Comparison of ENCODE assay signal across 36 cellular contexts in the genomic region with DNA sequence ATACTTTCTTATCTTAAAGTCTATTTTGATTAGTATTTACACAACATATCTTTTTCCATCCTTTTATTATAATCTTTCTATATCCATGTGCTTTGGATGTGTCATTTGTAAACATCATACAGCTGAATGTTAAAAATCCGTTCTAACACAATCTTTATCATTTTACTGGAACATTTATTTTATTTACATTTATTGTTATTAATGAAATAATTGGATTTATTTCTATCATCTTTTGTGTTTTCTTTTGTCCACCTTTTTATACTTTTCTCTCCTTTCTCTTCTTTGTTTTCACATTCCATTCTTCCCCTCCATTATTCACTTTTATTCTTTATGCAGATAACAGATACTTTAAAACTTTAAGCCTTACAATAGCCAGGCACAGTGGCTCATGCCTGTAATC. TPM values are rescaled to one million over a fixed set of nuclear protein-coding genes. Genes with fewer than 3 reads are reported as not detected.
"Had no signal": no experiment of that assay in that cellular context is flagged by ENCODE, and none has a peak within 500 bp of the region (broad histone marks: within the 10 kb centered on the region; RNA-seq: fewer than 3 reads in every experiment).

No MANE protein-coding gene starts in this region.

- H3K27me3 ChIP-seq: ascending aorta, cardiac muscle cell had no signal

- H3K4me1 Mint-ChIP-seq: activated B cell treated with CpG ODN at 0.5 μM for 24 hours; activated CD4-positive, alpha-beta memory T cell treated with anti-CD3 and anti-CD28 coated beads, Interleukin-2, amount 10 ng/mL, durations not matched to agents 7 days and 5 days; activated CD4-positive, alpha-beta T cell treated with anti-CD3 and anti-CD28 coated beads, Interleukin-2, amount 10 ng/mL, durations not matched to agents 7 days and 5 days; activated CD8-positive, alpha-beta memory T cell treated with anti-CD3 and anti-CD28 coated beads, Interleukin-2, amount 10 ng/mL, durations not matched to agents 7 days and 5 days; activated naive CD4-positive, alpha-beta T cell treated with anti-CD3 and anti-CD28 coated beads, Interleukin-2, amount 10 ng/mL, durations not matched to agents 7 days and 5 days; activated naive CD4-positive, alpha-beta T cell treated with anti-CD3 and anti-CD28 coated beads, Interleukin-2, amount 50 U/mL, for 24 hours; activated naive CD8-positive, alpha-beta T cell treated with anti-CD3 and anti-CD28 coated beads, Interleukin-2, amount 10 ng/mL, durations not matched to agents 7 days and 5 days; activated naive CD8-positive, alpha-beta T cell treated with anti-CD3 and anti-CD28 coated beads, Interleukin-2, amount 50 U/mL, for 24 hours; central memory CD8-positive, alpha-beta T cell had no signal

- H3K9me3 ChIP-seq: ascending aorta had no signal

- H3K36me3 Mint-ChIP-seq: activated CD8-positive, alpha-beta memory T cell treated with anti-CD3 and anti-CD28 coated beads, Interleukin-2, amount 10 ng/mL, durations not matched to agents 7 days and 5 days; activated naive CD4-positive, alpha-beta T cell treated with anti-CD3 and anti-CD28 coated beads, Interleukin-2, amount 10 ng/mL, durations not matched to agents 7 days and 5 days; activated naive CD4-positive, alpha-beta T cell treated with anti-CD3 and anti-CD28 coated beads, Interleukin-2, amount 50 U/mL, for 24 hours; activated naive CD8-positive, alpha-beta T cell; activated naive CD8-positive, alpha-beta T cell treated with anti-CD3 and anti-CD28 coated beads, Interleukin-2, amount 10 ng/mL, durations not matched to agents 7 days and 5 days had no signal

- H3K27ac Mint-ChIP-seq: activated B cell treated with CpG ODN at 0.5 μM for 24 hours; activated CD4-positive, alpha-beta memory T cell treated with anti-CD3 and anti-CD28 coated beads, Interleukin-2, amount 10 ng/mL, durations not matched to agents 7 days and 5 days; activated CD4-positive, alpha-beta T cell treated with anti-CD3 and anti-CD28 coated beads, Interleukin-2, amount 10 ng/mL, durations not matched to agents 7 days and 5 days; activated CD8-positive, alpha-beta memory T cell treated with anti-CD3 and anti-CD28 coated beads, Interleukin-2, amount 10 ng/mL, durations not matched to agents 7 days and 5 days; activated CD8-positive, alpha-beta T cell treated with anti-CD3 and anti-CD28 coated beads, Interleukin-2, amount 10 ng/mL, durations not matched to agents 7 days and 5 days; activated naive CD4-positive, alpha-beta T cell treated with anti-CD3 and anti-CD28 coated beads, Interleukin-2, amount 10 ng/mL, durations not matched to agents 7 days and 5 days; activated naive CD4-positive, alpha-beta T cell treated with anti-CD3 and anti-CD28 coated beads, Interleukin-2, amount 50 U/mL, for 24 hours; activated naive CD8-positive, alpha-beta T cell; activated naive CD8-positive, alpha-beta T cell treated with anti-CD3 and anti-CD28 coated beads, Interleukin-2, amount 10 ng/mL, durations not matched to agents 7 days and 5 days; activated naive CD8-positive, alpha-beta T cell treated with anti-CD3 and anti-CD28 coated beads, Interleukin-2, amount 50 U/mL, for 24 hours; activated T-cell treated with anti-CD3 and anti-CD28 coated beads, Interleukin-2, amount 50 U/mL, for 24 hours; activated T-helper 2 cell treated with anti-CD3 and anti-CD28 coated beads, Interferon-gamma antibody, Interleukin-2, Interleukin-4, amounts not matched to agents 10 μg/mL and 5 μg/mL and 100 μg/mL, durations not matched to agents 14 hours and 24 hours and 36 hours; brain; T-helper 1 cell treated with Interleukin-12 subunit alpha and Interleukin-12 subunit beta and Interleukin-4 antibody, amounts not matched to agents 30 μg/mL and 1 μg/mL, for 36 hours; T-helper 2 cell treated with Interferon-gamma antibody and Interleukin-4, amounts not matched to agents 5 μg/mL and 100 μg/mL, for 36 hours had no signal

- H3K4me3 Mint-ChIP-seq: activated B cell treated with CpG ODN at 0.5 μM for 24 hours; activated CD4-positive, alpha-beta memory T cell treated with anti-CD3 and anti-CD28 coated beads, Interleukin-2, amount 10 ng/mL, durations not matched to agents 7 days and 5 days; activated CD4-positive, alpha-beta T cell treated with anti-CD3 and anti-CD28 coated beads, Interleukin-2, amount 10 ng/mL, durations not matched to agents 7 days and 5 days; activated CD8-positive, alpha-beta memory T cell treated with anti-CD3 and anti-CD28 coated beads, Interleukin-2, amount 10 ng/mL, durations not matched to agents 7 days and 5 days; activated CD8-positive, alpha-beta T cell treated with anti-CD3 and anti-CD28 coated beads, Interleukin-2, amount 10 ng/mL, durations not matched to agents 7 days and 5 days; activated naive CD4-positive, alpha-beta T cell treated with anti-CD3 and anti-CD28 coated beads, Interleukin-2, amount 10 ng/mL, durations not matched to agents 7 days and 5 days; activated naive CD4-positive, alpha-beta T cell treated with anti-CD3 and anti-CD28 coated beads, Interleukin-2, amount 50 U/mL, for 24 hours; activated naive CD8-positive, alpha-beta T cell; activated naive CD8-positive, alpha-beta T cell treated with anti-CD3 and anti-CD28 coated beads, Interleukin-2, amount 10 ng/mL, durations not matched to agents 7 days and 5 days; activated naive CD8-positive, alpha-beta T cell treated with anti-CD3 and anti-CD28 coated beads, Interleukin-2, amount 50 U/mL, for 24 hours; activated T-cell treated with anti-CD3 and anti-CD28 coated beads, Interleukin-2, amount 50 U/mL, for 24 hours; brain; central memory CD8-positive, alpha-beta T cell; T-helper 1 cell treated with Interleukin-12 subunit alpha and Interleukin-12 subunit beta and Interleukin-4 antibody, amounts not matched to agents 30 μg/mL and 1 μg/mL, for 36 hours; T-helper 2 cell treated with Interferon-gamma antibody and Interleukin-4, amounts not matched to agents 5 μg/mL and 100 μg/mL, for 36 hours had no signal

- H3K27me3 Mint-ChIP-seq: activated B cell treated with CpG ODN at 0.5 μM for 24 hours, brain had no signal

- H3K36me3 ChIP-seq: ascending aorta, cardiac muscle cell had no signal

- H3K4me3 ChIP-seq: ascending aorta, cardiac muscle cell had no signal

- ATAC-seq: activated CD8-positive, alpha-beta memory T cell treated with anti-CD3 and anti-CD28 coated beads, Interleukin-2, amount 10 ng/mL, durations not matched to agents 7 days and 5 days; activated CD8-positive, alpha-beta T cell treated with anti-CD3 and anti-CD28 coated beads, Interleukin-2, amount 10 ng/mL, durations not matched to agents 7 days and 5 days; activated naive CD8-positive, alpha-beta T cell treated with anti-CD3 and anti-CD28 coated beads, Interleukin-2, amount 50 U/mL, for 24 hours had no signal

- DNase-seq: activated B cell treated with CpG ODN at 0.5 μM for 24 hours; activated CD4-positive, alpha-beta memory T cell treated with anti-CD3 and anti-CD28 coated beads, Interleukin-2, amount 10 ng/mL, durations not matched to agents 7 days and 5 days; activated CD4-positive, alpha-beta T cell treated with anti-CD3 and anti-CD28 coated beads for 4 hours; activated CD4-positive, alpha-beta T cell treated with anti-CD3 and anti-CD28 coated beads, Interleukin-2, amount 10 ng/mL, durations not matched to agents 7 days and 5 days; activated CD4-positive, alpha-beta T cell treated with anti-CD3 and anti-CD28 coated beads, Interleukin-2, amount 50 U/mL, for 48 hours; activated CD4-positive, CD25-positive, alpha-beta regulatory T cell treated with anti-CD3 and anti-CD28 coated beads, Interleukin-2, amount 50 U/mL, for 72 hours; activated CD8-positive, alpha-beta memory T cell treated with anti-CD3 and anti-CD28 coated beads for 24 hours; activated CD8-positive, alpha-beta memory T cell treated with anti-CD3 and anti-CD28 coated beads, Interleukin-2, amount 10 ng/mL, durations not matched to agents 7 days and 5 days; activated CD8-positive, alpha-beta memory T cell treated with anti-CD3 and anti-CD28 coated beads, Interleukin-2, amount 50 U/mL, for 48 hours; activated CD8-positive, alpha-beta T cell treated with anti-CD3 and anti-CD28 coated beads, Interleukin-2, amount 10 ng/mL, durations not matched to agents 7 days and 5 days; activated effector memory CD4-positive, alpha-beta T cell treated with Interleukin-2 at 50 U/mL for 16 hours; activated gamma-delta T cell; activated naive CD4-positive, alpha-beta T cell treated with anti-CD3 and anti-CD28 coated beads, Interleukin-2, amount 10 ng/mL, durations not matched to agents 7 days and 5 days; activated naive CD4-positive, alpha-beta T cell treated with Interleukin-2 at 50 U/mL for 16 hours; activated naive CD8-positive, alpha-beta T cell treated with anti-CD3 and anti-CD28 coated beads, Interleukin-2, amount 10 ng/mL, durations not matched to agents 7 days and 5 days; activated naive CD8-positive, alpha-beta T cell treated with anti-CD3 and anti-CD28 coated beads, Interleukin-2, amount 50 U/mL, for 24 hours; activated T-cell treated with anti-CD3 and anti-CD28 coated beads, Interleukin-2, amount 50 U/mL, for 24 hours; activated T-cell treated with anti-CD3 and anti-CD28 coated beads, Interleukin-2, amount 50 U/mL, for 48 hours; amygdala; anterior cingulate cortex; caudate nucleus; cerebellar nuclear complex; T-helper 1 cell; T-helper 2 cell; T-helper 9 cell had no signal

- FAIRE-seq: bronchial epithelial cell, TTC549 had no signal

- H3K27ac ChIP-seq: ascending aorta, cardiac muscle cell had no signal

- H3K9me3 Mint-ChIP-seq: activated B cell treated with CpG ODN at 0.5 μM for 24 hours; activated CD4-positive, alpha-beta memory T cell treated with anti-CD3 and anti-CD28 coated beads, Interleukin-2, amount 10 ng/mL, durations not matched to agents 7 days and 5 days; activated CD4-positive, alpha-beta T cell treated with anti-CD3 and anti-CD28 coated beads, Interleukin-2, amount 10 ng/mL, durations not matched to agents 7 days and 5 days; activated naive CD4-positive, alpha-beta T cell treated with anti-CD3 and anti-CD28 coated beads, Interleukin-2, amount 10 ng/mL, durations not matched to agents 7 days and 5 days; activated naive CD4-positive, alpha-beta T cell treated with anti-CD3 and anti-CD28 coated beads, Interleukin-2, amount 50 U/mL, for 24 hours; activated naive CD8-positive, alpha-beta T cell treated with anti-CD3 and anti-CD28 coated beads, Interleukin-2, amount 10 ng/mL, durations not matched to agents 7 days and 5 days; activated naive CD8-positive, alpha-beta T cell treated with anti-CD3 and anti-CD28 coated beads, Interleukin-2, amount 50 U/mL, for 24 hours; activated T-cell treated with anti-CD3 and anti-CD28 coated beads, Interleukin-2, amount 50 U/mL, for 24 hours; activated T-helper 2 cell treated with anti-CD3 and anti-CD28 coated beads, Interferon-gamma antibody, Interleukin-2, Interleukin-4, amounts not matched to agents 10 μg/mL and 5 μg/mL and 100 μg/mL, durations not matched to agents 14 hours and 24 hours and 36 hours; central memory CD8-positive, alpha-beta T cell; T-helper 1 cell treated with Interleukin-12 subunit alpha and Interleukin-12 subunit beta and Interleukin-4 antibody, amounts not matched to agents 30 μg/mL and 1 μg/mL, for 36 hours; T-helper 2 cell treated with Interferon-gamma antibody and Interleukin-4, amounts not matched to agents 5 μg/mL and 100 μg/mL, for 36 hours had no signal

RNA-seq across cellular contexts. Expression of a gene that starts 34.7 kb away (rescaled TPM):
- total RNA-seq: activated B cell treated with CpG ODN at 0.5 μM for 24 hours had no signal
